Comparison of ENCODE assay signal across 13 cellular contexts in the genomic region with DNA sequence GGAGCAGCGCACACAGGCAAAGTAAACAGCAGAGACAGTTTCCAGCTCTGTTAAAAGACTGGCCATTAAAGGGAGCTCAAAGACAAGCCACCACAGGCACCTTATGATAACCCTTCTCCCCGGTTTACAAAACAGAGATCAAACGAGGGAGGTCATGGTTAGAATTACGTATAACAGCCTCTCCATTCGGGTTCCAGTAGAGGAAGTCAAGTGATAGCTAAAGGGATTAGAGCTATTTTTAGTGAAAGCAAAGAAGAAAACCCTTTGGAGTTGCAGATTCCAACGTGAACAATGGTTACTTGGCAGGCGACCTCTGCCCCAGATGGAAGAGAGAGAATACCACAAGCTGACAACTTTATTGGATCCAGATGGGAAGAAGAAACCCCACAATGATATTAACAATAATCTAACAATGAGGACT. TPM values are rescaled to one million over a fixed set of nuclear protein-coding genes. Genes with fewer than 3 reads are reported as not detected.
DNase-seq lines count a peak whose midpoint lies in the region; ATAC-seq and TF ChIP-seq lines count a peak whose summit lies in the region.
"Had no signal": no experiment of that assay in that cellular context is flagged by ENCODE, and none has a peak within 500 bp of the region (broad histone marks: within the 10 kb centered on the region; RNA-seq: fewer than 3 reads in every experiment).

No MANE protein-coding gene starts in this region.

- in situ Hi-C loops in IMR-90 (cut with MboI; ENCODE audit: low sequenced_read_pairs) = no loop called here

- no peaks in the 10 kb centered on the region for H3K36me3 Mint-ChIP-seq in activated T-cell treated with anti-CD3 and anti-CD28 coated beads, Interleukin-2, amount 50 U/mL, for 72 hours (ENCODE audit: insufficient read depth in 2 of 2)
- H3K36me3 Mint-ChIP-seq: memory B cell had no signal

- peaks cover 60% of the 10 kb centered on the region for H3K27me3 ChIP-seq in IMR-90 (ENCODE audit: control insufficient read depth, insufficient read depth, low read length)
- H3K27me3 ChIP-seq: vagina had no signal

- no peak overlapping the region for H4K8ac ChIP-seq in IMR-90 (ENCODE audit: low read depth in 2 of 2, low read length in 2 of 2)

- no peak overlapping the region for H3K9ac ChIP-seq in IMR-90 (ENCODE audit: low read depth, low read length)

- intact Hi-C loops in IMR-90 (cut with micrococcal nuclease) = no loop called here

- H3K23ac ChIP-seq in IMR-90 (ENCODE audit: low read depth, low read length) = no peak overlapping the region

- no peak overlapping the region for H3K4me3 Mint-ChIP-seq in activated T-cell treated with anti-CD3 and anti-CD28 coated beads, Interleukin-2, amount 50 U/mL, for 72 hours
- H3K4me3 Mint-ChIP-seq: memory B cell had no signal

- H3K4me1 Mint-ChIP-seq in activated T-cell treated with anti-CD3 and anti-CD28 coated beads, Interleukin-2, amount 50 U/mL, for 72 hours (ENCODE audit: low read depth) = peaks cover 15% of the 10 kb centered on the region
- H3K4me1 Mint-ChIP-seq: memory B cell had no signal

- no peak overlapping the region for H2BK5ac ChIP-seq in IMR-90 (ENCODE audit: low read depth, low read length, poor library complexity, severe bottlenecking)

- H4K20me1 ChIP-seq in IMR-90 (ENCODE audit: insufficient read depth, low read length) = no peaks in the 10 kb centered on the region

- H2AFZ ChIP-seq in IMR-90 (replicated peaks; ENCODE audit: low read length, poor library complexity) = no peak overlapping the region

- H4K91ac ChIP-seq in IMR-90 (ENCODE audit: insufficient read depth, low read depth, low read length) = no peak overlapping the region

- no peak for TF ChIP-seq RAD21 in IMR-90 (IDR thresholded peaks at IDR 0.05; ENCODE audit: low read length)

- POLR2A ChIA-PET in IMR-90 (lab: Charles Lee; ENCODE audit: unreplicated experiment) = no interaction called here

- no peak overlapping the region for H3K14ac ChIP-seq in IMR-90 (replicated peaks; ENCODE audit: low read depth, low read length)

- no peaks in the 10 kb centered on the region for H3K4me1 ChIP-seq in IMR-90 (ENCODE audit: control insufficient read depth, insufficient read depth, low read length)
- H3K4me1 ChIP-seq: vagina had no signal

- dilution Hi-C loops in IMR-90 (cut with HindIII; ENCODE audit: low sequenced_read_pairs, unreplicated experiment) = no loop called here

- no peak overlapping the region for H3K4me3 ChIP-seq in IMR-90 (ENCODE audit: insufficient read depth, low read depth, low read length)
- H3K4me3 ChIP-seq in skeletal muscle cell (ENCODE audit: low read depth, low read length) = no peak overlapping the region
- H3K4me3 ChIP-seq: vagina had no signal

- H2AK9ac ChIP-seq in IMR-90 (replicated peaks; ENCODE audit: low read depth, low read length, poor library complexity) = no peak overlapping the region

- H4K5ac ChIP-seq in IMR-90 (ENCODE audit: low read depth, low read length) = no peak overlapping the region

- H3K9me1 ChIP-seq in IMR-90 (ENCODE audit: insufficient read depth, low read length) = no peaks in the 10 kb centered on the region

- no peak overlapping the region for H3K18ac ChIP-seq in IMR-90 (ENCODE audit: low read depth, low read length)

- no peaks in the 10 kb centered on the region for H3K79me1 ChIP-seq in IMR-90 (ENCODE audit: low read depth in 1 of 2, low read length in 2 of 2)

- WGBS in IMR-90 (ENCODE audit: extremely low coverage in 2 of 2, insufficient read length in 1 of 2), 2 experiments = no CpG with 5 or more reads among the region's 7 CpGs

- peak overlapping the region; percentile 7 for H3K27ac Mint-ChIP-seq in activated T-cell treated with anti-CD3 and anti-CD28 coated beads, Interleukin-2, amount 50 U/mL, for 72 hours
- H3K27ac Mint-ChIP-seq: memory B cell had no signal

- H2BK120ac ChIP-seq in IMR-90 (ENCODE audit: low read depth, low read length) = no peak overlapping the region

- CTCF ChIA-PET in IMR-90 (lab: Yijun Ruan, JAX) = no interaction called here

- no TSS peak for BruUV-seq in IMR-90 (replicated peaks; lab: Mats Ljungman, UMichigan)

- no peak overlapping the region for H3K27ac ChIP-seq in IMR-90 (ENCODE audit: insufficient read depth, low read length)
- H3K27ac ChIP-seq: vagina had no signal

- no peak for TF ChIP-seq POLR2A in IMR-90 (IDR thresholded peaks at IDR 0.05; ENCODE audit: low read depth, low read length)

- no peak overlapping the region for H3K4ac ChIP-seq in IMR-90 (ENCODE audit: low read depth, low read length)

- no peaks in the 10 kb centered on the region for H3K27me3 Mint-ChIP-seq in activated T-cell treated with anti-CD3 and anti-CD28 coated beads, Interleukin-2, amount 50 U/mL, for 72 hours (ENCODE audit: low read depth)

- H3K9me3 Mint-ChIP-seq in activated T-cell treated with anti-CD3 and anti-CD28 coated beads, Interleukin-2, amount 50 U/mL, for 72 hours = no peaks in the 10 kb centered on the region
- H3K9me3 Mint-ChIP-seq: memory B cell had no signal

- H2BK20ac ChIP-seq in IMR-90 (ENCODE audit: low read depth, low read length) = no peak overlapping the region

- TF ChIP-seq CTCF in IMR-90 (conservative IDR thresholded peaks at IDR 0.05; ENCODE audit: low read depth, low read length) = no peak

- no peaks in the 10 kb centered on the region for H3K9me3 ChIP-seq in IMR-90 (ENCODE audit: control insufficient read depth, insufficient read depth, low read length)
- H3K9me3 ChIP-seq: vagina had no signal

- no peak for DNase-seq in activated T-cell treated with anti-CD3 and anti-CD28 coated beads, Interleukin-2, amount 50 U/mL, for 72 hours
- DNase-seq in activated T-cell treated with anti-CD3 and anti-CD28 coated beads for 4 hours = no peak
- DNase-seq in IMR-90 = peak; percentile 7
- peak; percentile 54 for DNase-seq in fibroblast of gingiva (ENCODE audit: low read depth)
- peak; percentile 17 for DNase-seq in skeletal muscle cell (ENCODE audit: low read depth)
- no peak for DNase-seq in NCI-H2081 (lab: John Stamatoyannopoulos, UW)
- DNase-seq in NCI-H748 (lab: John Stamatoyannopoulos, UW; ENCODE audit: unreplicated experiment) = no peak
- DNase-seq: NCI-H1092 treated with DMSO at 0.1 percent for 48 hours had no signal

- no peak overlapping the region for H2AK5ac ChIP-seq in IMR-90 (ENCODE audit: low read depth, low read length)

- no peak overlapping the region for H2BK15ac ChIP-seq in IMR-90 (ENCODE audit: low read depth, low read length)

- H3K36me3 ChIP-seq in IMR-90 (ENCODE audit: control insufficient read depth, insufficient read depth, low read length) = no peaks in the 10 kb centered on the region
- H3K36me3 ChIP-seq: vagina had no signal

- H3K56ac ChIP-seq in IMR-90 (ENCODE audit: extremely low read depth, insufficient read depth, low read length) = no peak overlapping the region

- no peak overlapping the region for H3K4me2 ChIP-seq in IMR-90 (ENCODE audit: low read depth, low read length)

- no peak for ATAC-seq in activated T-cell treated with anti-CD3 and anti-CD28 coated beads, Interleukin-2, amount 50 U/mL, for 72 hours (replicated peaks in 1 of 2)
- ATAC-seq in IMR-90 (ENCODE audit: low read depth) (no peak), HG03039 (IDR thresholded peaks at IDR 0.05; ENCODE audit: unreplicated experiment) (no peak)
- ATAC-seq: HCT116 had no signal

TF ChIP-seq in IMR-90, 13 proteins besides CTCF, POLR2A, EP300 and RAD21:
- TF ChIP-seq RCOR1 (IDR thresholded peaks at IDR 0.05; ENCODE audit: insufficient replicate concordance, low read length) (no peak), CHD1 (IDR thresholded peaks at IDR 0.05; ENCODE audit: low read depth, low read length) (no peak), NFE2L2 (IDR thresholded peaks at IDR 0.05; ENCODE audit: low read depth, low read length) (no peak), MXI1 (IDR thresholded peaks at IDR 0.05; ENCODE audit: borderline replicate concordance, low read depth, low read length) (no peak), MAZ (IDR thresholded peaks at IDR 0.05; ENCODE audit: borderline replicate concordance, low read depth, low read length) (no peak), SMC3 (IDR thresholded peaks at IDR 0.05; ENCODE audit: low read depth, low read length) (no peak), BHLHE40 (IDR thresholded peaks at IDR 0.05; ENCODE audit: low read depth, low read length) (no peak), CEBPB (IDR thresholded peaks at IDR 0.05; ENCODE audit: low read depth, low read length) (no peak), RFX5 (IDR thresholded peaks at IDR 0.05; ENCODE audit: low read depth, low read length) (no peak), MAFK (IDR thresholded peaks at IDR 0.05; ENCODE audit: low read depth, low read length) (no peak), FOS (IDR thresholded peaks at IDR 0.05; ENCODE audit: low read depth, low read length) (no peak)
- TF ChIP-seq, protein P1, sequence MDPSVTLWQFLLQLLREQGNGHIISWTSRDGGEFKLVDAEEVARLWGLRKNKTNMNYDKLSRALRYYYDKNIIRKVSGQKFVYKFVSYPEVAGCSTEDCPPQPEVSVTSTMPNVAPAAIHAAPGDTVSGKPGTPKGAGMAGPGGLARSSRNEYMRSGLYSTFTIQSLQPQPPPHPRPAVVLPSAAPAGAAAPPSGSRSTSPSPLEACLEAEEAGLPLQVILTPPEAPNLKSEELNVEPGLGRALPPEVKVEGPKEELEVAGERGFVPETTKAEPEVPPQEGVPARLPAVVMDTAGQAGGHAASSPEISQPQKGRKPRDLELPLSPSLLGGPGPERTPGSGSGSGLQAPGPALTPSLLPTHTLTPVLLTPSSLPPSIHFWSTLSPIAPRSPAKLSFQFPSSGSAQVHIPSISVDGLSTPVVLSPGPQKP (IDR thresholded peaks at IDR 0.05; ENCODE audit: borderline replicate concordance, low read depth, low read length) = no peak
- TF ChIP-seq, protein P2, sequence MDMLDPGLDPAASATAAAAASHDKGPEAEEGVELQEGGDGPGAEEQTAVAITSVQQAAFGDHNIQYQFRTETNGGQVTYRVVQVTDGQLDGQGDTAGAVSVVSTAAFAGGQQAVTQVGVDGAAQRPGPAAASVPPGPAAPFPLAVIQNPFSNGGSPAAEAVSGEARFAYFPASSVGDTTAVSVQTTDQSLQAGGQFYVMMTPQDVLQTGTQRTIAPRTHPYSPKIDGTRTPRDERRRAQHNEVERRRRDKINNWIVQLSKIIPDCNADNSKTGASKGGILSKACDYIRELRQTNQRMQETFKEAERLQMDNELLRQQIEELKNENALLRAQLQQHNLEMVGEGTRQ (IDR thresholded peaks at IDR 0.05; ENCODE audit: low read depth, low read length) = no peak

RNA-seq across cellular contexts. Expression of gene EDAR, which starts 31.2 kb away (rescaled TPM):
- 1 to 10 TPM in 1 of 2 donors, under 1 TPM in 1; 0.28 to 1.4 TPM for total RNA-seq in activated T-cell treated with anti-CD3 and anti-CD28 coated beads, Interleukin-2, amount 50 U/mL, for 72 hours
- not detected in 2 replicates for total RNA-seq in IMR-90 (2012; rRNA removed)
- polyA plus RNA-seq in IMR-90 (2012; rRNA removed) = not detected in 2 replicates
- not detected in 2 replicates for polyA plus RNA-seq in IMR-90 (2012; cell fraction: cytosol; rRNA removed)
- polyA plus RNA-seq in IMR-90 (2012; cell fraction: nucleus; rRNA removed; ENCODE audit: low replicate concordance) = not detected in 2 replicates
- polyA plus RNA-seq: AG04450 had no signal

Comparison
In these comparisons a context has a peak if more than half of its experiments do, and no peak if none do; other contexts are left out.
1. DNase-seq: peak in IMR-90 (single experiment), fibroblast of gingiva (single experiment) and skeletal muscle cell (single experiment); none in activated T-cell treated with anti-CD3 and anti-CD28 coated beads, Interleukin-2, amount 50 U/mL, for 72 hours (0 of 2), activated T-cell treated with anti-CD3 and anti-CD28 coated beads for 4 hours (single experiment), NCI-H2081 (0 of 2) and NCI-H748 (single experiment).